ENCODE assay signal across 20 cellular contexts in the genomic region with DNA sequence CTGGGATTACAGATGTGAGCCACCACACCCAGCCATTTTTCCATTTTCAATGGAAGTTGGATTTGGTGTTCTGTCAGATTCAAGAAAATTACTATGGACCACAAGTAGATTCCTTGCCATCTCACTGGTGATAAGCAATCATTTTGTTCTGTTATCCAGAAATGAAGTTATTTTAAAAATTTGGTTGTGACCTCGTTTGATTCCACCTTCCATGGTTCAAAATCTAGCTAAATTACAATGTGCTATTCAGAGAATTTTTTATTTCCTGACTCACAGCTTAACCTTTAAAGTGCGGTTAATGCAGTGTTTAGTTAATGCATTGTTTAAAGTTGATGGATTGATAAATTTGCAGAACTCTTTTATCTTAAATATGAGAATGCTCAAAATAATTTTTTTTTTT.
DNase-seq lines count a peak whose midpoint lies in the region; ATAC-seq lines count a peak whose summit lies in the region.
"Had no signal": no experiment of that assay in that cellular context is flagged by ENCODE, and none has a peak within 500 bp of the region (broad histone marks: within the 10 kb centered on the region; RNA-seq: fewer than 3 reads in every experiment).

No MANE protein-coding gene starts in this region.

- DNase-seq in Caki2 (ENCODE audit: low read depth) = peak; percentile 0
- DNase-seq in EH (ENCODE audit: low read depth) = peak; percentile 25
- DNase-seq in HS-27A (ENCODE audit: low read depth) = peak; percentile 62
- peak; percentile 51 for DNase-seq in iris pigment epithelial cell (ENCODE audit: low read depth)
- DNase-seq in stimulated activated naive CD4-positive, alpha-beta T cell treated with Interleukin-2 at 50 U/mL for 16 hours (lab: John Stamatoyannopoulos, UW) = no peak
- DNase-seq in kidney tubule cell (ENCODE audit: low spot score) = no peak
- DNase-seq in A172 (ENCODE audit: low spot score) = no peak
- DNase-seq: ACHN; AML-193; BE2C; CD4-positive, alpha-beta T cell; CD8-positive, alpha-beta memory T cell; DMS 273 treated with DMSO at 0.1 percent for 48 hours; DMS79; GDM1; GOT3; HFFc6 had no signal

- in situ Hi-C loops in Caki2 (cut with HindIII; ENCODE audit: low pct_unique_long_range_greater_than_20kb, low sequenced_read_pairs) = no loop called here

- ATAC-seq in GM21786 (IDR thresholded peaks at IDR 0.05; ENCODE audit: unreplicated experiment) = no peak
- ATAC-seq: A549, GM12878 had no signal

Comparison
In these comparisons a context has a peak if more than half of its experiments do, and no peak if none do; other contexts are left out.
1. DNase-seq: peak in Caki2 (single experiment), EH (single experiment), HS-27A (single experiment) and iris pigment epithelial cell (single experiment); none in stimulated activated naive CD4-positive, alpha-beta T cell treated with Interleukin-2 at 50 U/mL for 16 hours (single experiment), kidney tubule cell (single experiment) and A172 (single experiment).